ENCODE assay signal across 9 cellular contexts in the genomic region with DNA sequence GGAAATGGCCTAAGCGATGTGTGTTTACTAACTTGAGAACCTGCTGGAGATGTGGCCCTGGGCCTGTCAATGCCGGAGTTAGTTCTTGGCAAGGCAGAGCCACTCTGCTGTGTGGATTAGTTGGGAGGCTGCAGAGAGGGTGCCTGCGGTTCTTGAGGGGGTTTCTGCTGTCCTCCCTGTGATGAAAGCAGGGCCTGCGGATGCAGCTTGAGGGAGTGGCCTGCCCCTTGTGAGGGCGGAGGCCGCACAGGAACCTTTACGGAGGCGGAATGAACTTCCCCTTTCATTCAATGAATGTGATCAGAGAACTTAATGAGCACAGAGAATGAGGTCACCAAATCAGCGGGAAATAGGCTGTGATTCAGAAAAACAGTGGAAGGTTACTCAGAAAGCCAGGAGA. TPM values are rescaled to one million over a fixed set of nuclear protein-coding genes. Genes with fewer than 3 reads are reported as not detected.
DNase-seq lines count a peak whose midpoint lies in the region; ATAC-seq and TF ChIP-seq lines count a peak whose summit lies in the region.
"Had no signal": no experiment of that assay in that cellular context is flagged by ENCODE, and none has a peak within 500 bp of the region (broad histone marks: within the 10 kb centered on the region; RNA-seq: fewer than 3 reads in every experiment).

No MANE protein-coding gene starts in this region.

- 48 to 64% (median 61%) methylated on average over 9 of the region's 9 CpGs for WGBS in heart left ventricle, 4 donors

- no peak for TF ChIP-seq POLR2A in heart left ventricle (IDR thresholded peaks at IDR 0.05)

- DNase-seq in A673 (ENCODE audit: low spot score), result peak; percentile 26
- peak; percentile 13 for DNase-seq in T1000 (lab: John Stamatoyannopoulos, UW)
- DNase-seq in heart left ventricle, result peak in 3 of 5 donors; percentile 47 to 56 (median 48)
- peak; percentile 74 for DNase-seq in stimulated activated CD8-positive, alpha-beta memory T cell treated with anti-CD3 and anti-CD28 coated beads, Interleukin-4, amount 100 ng/mL, for 48 hours
- no peak for DNase-seq in activated gamma-delta T cell treated with Interleukin-2 at 50 U/mL for 16 hours
- no peak for DNase-seq in NCI-H1694 (lab: John Stamatoyannopoulos, UW)

- CTCF ChIA-PET in A673 (lab: Charles Lee), result no interaction called here

- H3K27me3 ChIP-seq in A673 (replicated peaks; ENCODE audit: insufficient read depth, low read depth, low read length, poor library complexity) (peaks cover 3% of the 10 kb centered on the region), heart left ventricle (no peaks in the 10 kb centered on the region)
- H3K27me3 ChIP-seq: BLaER1 had no signal

- H3K9me3 ChIP-seq in A673 (ENCODE audit: low read depth, low read length, poor library complexity, severe bottlenecking) (no peaks in the 10 kb centered on the region), heart left ventricle (no peaks in the 10 kb centered on the region)
- H3K9me3 ChIP-seq: BLaER1 had no signal

- POLR2A ChIA-PET in A673 (lab: Charles Lee; ENCODE audit: low non-redundant PET), result no interaction called here

- no peak for TF ChIP-seq CTCF in A673 (conservative IDR thresholded peaks at IDR 0.05; ENCODE audit: low read depth, low read length)
- no peak for TF ChIP-seq CTCF in heart left ventricle (IDR thresholded peaks at IDR 0.05)

- H3K27ac ChIP-seq in A673 (ENCODE audit: low read depth, low read length, poor library complexity, severe bottlenecking) (no peak overlapping the region), heart left ventricle (peak overlapping the region in 7 of 12 donors; percentile 24 to 57 (median 49))
- H3K27ac ChIP-seq: BLaER1 had no signal

- intact Hi-C loops in A673 (cut with micrococcal nuclease; ENCODE audit: unreplicated experiment) (no loop called here), heart left ventricle (cut with DNase I) (loop anchor here in 1 of 10 donors (10.0 kb wide), 1 partner anchor 91 kb away; no protein-coding TSS in a partner anchor)

- H3K4me3 ChIP-seq in A673 (ENCODE audit: low read depth, low read length, poor library complexity, severe bottlenecking) (no peak overlapping the region), heart left ventricle (no peak overlapping the region)
- H3K4me3 ChIP-seq: BLaER1 had no signal

- H3K36me3 ChIP-seq in A673 (ENCODE audit: insufficient read depth, low read length, poor library complexity, severe bottlenecking) (no peaks in the 10 kb centered on the region), heart left ventricle (no peaks in the 10 kb centered on the region)
- H3K36me3 ChIP-seq: BLaER1 had no signal

- ATAC-seq in GM21786 (IDR thresholded peaks at IDR 0.05; ENCODE audit: unreplicated experiment) (peak; percentile 50), heart left ventricle (peak; percentile 56 to 95 (median 82)), HG02623 (IDR thresholded peaks at IDR 0.05; ENCODE audit: unreplicated experiment) (no peak)

- no TSS peak for BruUV-seq in A673 (replicated peaks; lab: Mats Ljungman, UMichigan)

- H3K4me1 ChIP-seq in A673 (ENCODE audit: insufficient read depth, low read length, poor library complexity, severe bottlenecking) (no peaks in the 10 kb centered on the region), heart left ventricle (peaks cover 0 to 17% (median 2%) of the 10 kb centered on the region in 12 donors)

RNA-seq across cellular contexts. Expression of gene VWA3B, which starts 47.2 kb away (rescaled TPM):
- not detected in 2 replicates for total RNA-seq in A673 (2021)
- total RNA-seq in heart left ventricle, result under 1 TPM in 8 of 9 donors, not detected in 1; 0.12 to 0.61 (median 0.39) TPM
- under 1 TPM; 0.11 to 0.12 TPM for polyA plus RNA-seq in heart left ventricle

Comparison
In these comparisons a context has a peak if more than half of its experiments do, and no peak if none do; other contexts are left out.
1. DNase-seq: peak in A673 (single experiment), T1000 (single experiment), heart left ventricle (3 of 5) and stimulated activated CD8-positive, alpha-beta memory T cell treated with anti-CD3 and anti-CD28 coated beads, Interleukin-4, amount 100 ng/mL, for 48 hours (single experiment); none in activated gamma-delta T cell treated with Interleukin-2 at 50 U/mL for 16 hours (single experiment) and NCI-H1694 (single experiment).